In the genomic region with DNA sequence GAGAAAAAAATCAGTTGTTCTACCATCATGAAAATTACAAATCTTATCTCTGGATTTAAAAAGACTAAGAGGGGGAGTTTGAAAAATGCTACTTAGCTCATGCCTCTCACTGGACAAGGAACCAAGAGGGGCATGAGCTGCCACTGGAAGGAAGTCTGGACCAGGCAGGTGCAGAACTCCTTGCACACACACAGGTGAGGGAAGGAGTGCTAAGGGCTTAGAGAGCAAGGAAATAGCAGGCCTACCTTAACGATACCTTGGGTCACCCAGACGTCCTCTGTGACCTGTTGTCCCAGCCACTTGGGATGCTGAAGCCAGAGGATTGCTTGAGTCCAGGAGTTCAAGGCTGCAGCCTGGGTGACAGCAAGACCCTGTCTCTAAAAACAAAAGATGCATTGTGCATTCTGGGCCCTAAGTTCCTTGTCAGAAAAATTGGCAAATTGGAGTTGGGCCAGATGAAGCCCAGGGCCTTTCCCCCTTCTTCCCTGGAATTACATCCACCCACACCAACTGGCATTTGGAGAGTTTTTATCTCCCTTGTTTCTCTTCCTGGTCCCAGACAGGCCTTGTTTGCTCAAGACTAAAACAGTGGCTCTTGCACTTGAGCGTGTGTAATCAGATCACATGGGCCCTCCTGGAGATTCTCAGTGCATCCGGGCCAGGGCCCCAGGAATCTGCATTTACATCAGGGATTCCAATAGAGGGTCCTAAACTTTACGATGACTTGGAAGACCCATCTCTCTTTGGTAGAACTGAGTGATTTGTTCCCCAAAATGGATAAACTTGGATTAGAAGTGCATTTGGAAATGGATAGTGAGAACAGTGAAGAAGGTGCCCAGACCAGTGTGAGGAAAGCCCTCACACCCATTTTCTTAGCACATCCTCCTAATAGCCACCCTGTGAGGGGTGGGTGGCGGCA, we compare ENCODE assay signal across 8 cellular contexts. TPM values are rescaled to one million over a fixed set of nuclear protein-coding genes. Genes with fewer than 3 reads are reported as not detected.
DNase-seq lines count a peak whose midpoint lies in the region; ATAC-seq and TF ChIP-seq lines count a peak whose summit lies in the region.

No MANE protein-coding gene starts in this region.

- no peak for TF ChIP-seq EP300 in gastroesophageal sphincter (IDR thresholded peaks at IDR 0.05)

- H3K27me3 Mint-ChIP-seq in activated T-cell treated with anti-CD3 and anti-CD28 coated beads, Interleukin-2, amount 50 U/mL, for 24 hours = no peaks in the 10 kb centered on the region

- H3K27me3 ChIP-seq in gastroesophageal sphincter (no peaks in the 10 kb centered on the region), H7 (ENCODE audit: control insufficient read depth, insufficient read depth, low read length) (peaks cover 5% of the 10 kb centered on the region; the same call in 1 of the 2 replicates)

- peaks cover 0 to 35% (median 9%) of the 10 kb centered on the region in 3 donors for H3K4me1 ChIP-seq in gastroesophageal sphincter

- peaks cover 47% of the 10 kb centered on the region for H3K4me1 Mint-ChIP-seq in activated T-cell treated with anti-CD3 and anti-CD28 coated beads, Interleukin-2, amount 50 U/mL, for 24 hours (ENCODE audit: low read depth)
- H3K4me1 Mint-ChIP-seq in stimulated activated effector memory CD8-positive, alpha-beta T cell treated with anti-CD3 and anti-CD28 coated beads, Interleukin-12 subunit alpha, Interleukin-12 subunit beta, amount 100 ng/mL, for 72 hours = peaks cover 58% of the 10 kb centered on the region

- H3K4me3 ChIP-seq in gastroesophageal sphincter = peak overlapping the region; percentile 56 to 94
- H3K4me3 ChIP-seq in H7 (ENCODE audit: insufficient read depth, low read depth, low read length) = no peak overlapping the region

- no peaks in the 10 kb centered on the region for H3K9me3 ChIP-seq in gastroesophageal sphincter

- H3K4me3 Mint-ChIP-seq in activated T-cell treated with anti-CD3 and anti-CD28 coated beads, Interleukin-2, amount 50 U/mL, for 24 hours = peak overlapping the region; percentile 98
- H3K4me3 Mint-ChIP-seq in stimulated activated effector memory CD8-positive, alpha-beta T cell treated with anti-CD3 and anti-CD28 coated beads, Interleukin-12 subunit alpha, Interleukin-12 subunit beta, amount 100 ng/mL, for 72 hours = peak overlapping the region; percentile 97

- peak overlapping the region; percentile 97 for H3K27ac Mint-ChIP-seq in activated T-cell treated with anti-CD3 and anti-CD28 coated beads, Interleukin-2, amount 50 U/mL, for 24 hours
- H3K27ac Mint-ChIP-seq in stimulated activated effector memory CD8-positive, alpha-beta T cell treated with anti-CD3 and anti-CD28 coated beads, Interleukin-12 subunit alpha, Interleukin-12 subunit beta, amount 100 ng/mL, for 72 hours = peak overlapping the region; percentile 98

- peak in 1 of 2 donors; percentile 23 for TF ChIP-seq POLR2A in gastroesophageal sphincter (IDR thresholded peaks at IDR 0.05)

- peak overlapping the region; percentile 20 to 100 (median 98) for H3K27ac ChIP-seq in gastroesophageal sphincter

- no peak for ATAC-seq in gastroesophageal sphincter
- ATAC-seq in stimulated activated effector memory CD8-positive, alpha-beta T cell treated with anti-CD3 and anti-CD28 coated beads, Interleukin-12 subunit alpha, Interleukin-12 subunit beta, amount 100 ng/mL, for 72 hours = no peak
- no peak for ATAC-seq in HG02885 (IDR thresholded peaks at IDR 0.05; ENCODE audit: poor library complexity, unreplicated experiment)

- peak; percentile 32 for DNase-seq in AG20443 (ENCODE audit: low spot score)
- peak; percentile 75 for DNase-seq in H4 (ENCODE audit: low spot score)
- DNase-seq in activated T-cell treated with anti-CD3 and anti-CD28 coated beads, Interleukin-2, amount 50 U/mL, for 24 hours = peak; percentile 50
- no peak for DNase-seq in stimulated activated effector memory CD8-positive, alpha-beta T cell treated with anti-CD3 and anti-CD28 coated beads, Interleukin-12 subunit alpha, Interleukin-12 subunit beta, amount 100 ng/mL, for 72 hours (ENCODE audit: low spot score in 2 of 2)
- no peak for DNase-seq in H7
- DNase-seq in SKM-1 treated with dmso at 0.1 percent for 144 hours (lab: John Stamatoyannopoulos, UW; ENCODE audit: unreplicated experiment) = no peak

- H3K9me3 Mint-ChIP-seq in activated T-cell treated with anti-CD3 and anti-CD28 coated beads, Interleukin-2, amount 50 U/mL, for 24 hours = no peaks in the 10 kb centered on the region
- no peaks in the 10 kb centered on the region for H3K9me3 Mint-ChIP-seq in stimulated activated effector memory CD8-positive, alpha-beta T cell treated with anti-CD3 and anti-CD28 coated beads, Interleukin-12 subunit alpha, Interleukin-12 subunit beta, amount 100 ng/mL, for 72 hours

- 51 to 56% methylated on average over 2 to 5 of the region's 6 CpGs for WGBS in gastroesophageal sphincter (ENCODE audit: low coverage in 1 of 2), 2 donors

- peaks cover 37% of the 10 kb centered on the region for H3K36me3 Mint-ChIP-seq in activated T-cell treated with anti-CD3 and anti-CD28 coated beads, Interleukin-2, amount 50 U/mL, for 24 hours (ENCODE audit: low read depth)
- H3K36me3 Mint-ChIP-seq in stimulated activated effector memory CD8-positive, alpha-beta T cell treated with anti-CD3 and anti-CD28 coated beads, Interleukin-12 subunit alpha, Interleukin-12 subunit beta, amount 100 ng/mL, for 72 hours = peaks cover 52% of the 10 kb centered on the region

- TF ChIP-seq CTCF in gastroesophageal sphincter (IDR thresholded peaks at IDR 0.05) = no peak

- H3K36me3 ChIP-seq in gastroesophageal sphincter = peaks cover 0 to 23% of the 10 kb centered on the region in 2 donors
- peaks cover 6% of the 10 kb centered on the region for H3K36me3 ChIP-seq in H7 (replicated peaks; ENCODE audit: control insufficient read depth, insufficient read depth, low read length)

RNA-seq across cellular contexts. Expression of a gene that starts 3.0 kb away (rescaled TPM):
- total RNA-seq in H4 (2014; rRNA removed; shearing (Covaris generic)) = 227 and 278 TPM in 2 replicates
- total RNA-seq in gastroesophageal sphincter = 100 to 1,000 TPM; 129 to 189 (median 133) TPM
- total RNA-seq in H7 (2014; rRNA removed; shearing (Covaris generic)) = 54.2 and 123 TPM in 2 replicates

Comparison
In these comparisons a context has a peak if more than half of its experiments do, and no peak if none do; other contexts are left out.
1. DNase-seq: peak in AG20443 (single experiment), H4 (single experiment) and activated T-cell treated with anti-CD3 and anti-CD28 coated beads, Interleukin-2, amount 50 U/mL, for 24 hours (single experiment); none in stimulated activated effector memory CD8-positive, alpha-beta T cell treated with anti-CD3 and anti-CD28 coated beads, Interleukin-12 subunit alpha, Interleukin-12 subunit beta, amount 100 ng/mL, for 72 hours (0 of 2), H7 (single experiment) and SKM-1 treated with dmso at 0.1 percent for 144 hours (single experiment).